In genomic region chr14:94613720-94614644, GRCh38 we compare ENCODE assay signal across 23 cellular contexts. TPM values are rescaled to one million over a fixed set of nuclear protein-coding genes. Genes with fewer than 3 reads are reported as not detected.
A peak's percentile ranks its signal among the peaks of the same experiment; 100 is the strongest.
DNase-seq lines count a peak whose midpoint lies in the region; ATAC-seq and TF ChIP-seq lines count a peak whose summit lies in the region.
"Had no signal": no experiment of that assay in that cellular context is flagged by ENCODE, and none has a peak within 500 bp of the region (broad histone marks: within the 10 kb centered on the region; RNA-seq: fewer than 3 reads in every experiment).

No MANE protein-coding gene starts in this region.

- H3K4me1 ChIP-seq in esophagus muscularis mucosa (peaks cover 3 to 43% (median 11%) of the 10 kb centered on the region in 4 donors), tibial nerve (peaks cover 0 to 34% (median 6%) of the 10 kb centered on the region in 4 donors)
- H3K4me1 ChIP-seq: HAP-1 had no signal

- H3K36me3 ChIP-seq in esophagus muscularis mucosa (peaks cover 0 to 3% (median 2%) of the 10 kb centered on the region in 4 donors), tibial nerve (peaks cover 0 to 44% (median 0%) of the 10 kb centered on the region in 3 donors)
- H3K36me3 ChIP-seq: HAP-1 had no signal

- TF ChIP-seq POLR2A in esophagus muscularis mucosa (IDR thresholded peaks at IDR 0.05; ENCODE audit: low read depth) (no peak), tibial nerve (IDR thresholded peaks at IDR 0.05) (no peak)

- peak overlapping the region in 2 of 4 donors; percentile 58 to 73 for H3K27ac ChIP-seq in esophagus muscularis mucosa (replicated peaks in 1 of 4)
- peak overlapping the region in 1 of 4 donors; percentile 71 for H3K27ac ChIP-seq in tibial nerve
- H3K27ac ChIP-seq: 22Rv1, GM23248, HL-60, KMS-11 had no signal

- TF ChIP-seq EP300 in esophagus muscularis mucosa (IDR thresholded peaks at IDR 0.05) (no peak), tibial nerve (IDR thresholded peaks at IDR 0.05) (no peak)

- H3K27me3 ChIP-seq in esophagus muscularis mucosa (no peaks in the 10 kb centered on the region), tibial nerve (no peaks in the 10 kb centered on the region)

- DNase-seq in activated effector memory CD4-positive, alpha-beta T cell treated with anti-CD3 and anti-CD28 coated beads, Interleukin-2, amount 50 U/mL, for 16 hours, result peak; percentile 45
- no peak for DNase-seq in activated effector memory CD4-positive, alpha-beta T cell treated with Interleukin-2 at 50 U/mL for 16 hours
- DNase-seq in esophagus muscularis mucosa (ENCODE audit: extremely low spot score), result no peak
- DNase-seq in mesenteric fat pad (ENCODE audit: low spot score), result peak; percentile 83
- DNase-seq in tibial nerve (ENCODE audit: low spot score in 2 of 2), result no peak
- DNase-seq in activated T-cell treated with anti-CD3 and anti-CD28 coated beads for 4 hours, result no peak
- DNase-seq in HuH-7 (ENCODE audit: low spot score), result no peak
- DNase-seq: C1 segment of cervical spinal cord; CD8-positive, alpha-beta memory T cell; GM23248; NCI-H1105; NCI-H2081; NCI-H2171; NCI-H345; NCI-H524; NCI-H82 had no signal

- no peak for TF ChIP-seq CTCF in esophagus muscularis mucosa (IDR thresholded peaks at IDR 0.05)
- TF ChIP-seq CTCF in tibial nerve (IDR thresholded peaks at IDR 0.05), result no peak

- WGBS in esophagus muscularis mucosa, result 87% methylated on average over 16 of the region's 20 CpGs
- 90 to 91% methylated on average over 16 to 20 of the region's 20 CpGs for WGBS in tibial nerve, 2 donors

- H3K4me3 ChIP-seq in esophagus muscularis mucosa (peak overlapping the region; percentile 13 to 51 (median 36)), tibial nerve (peak overlapping the region in 3 of 4 donors; percentile 9 to 45 (median 38))
- H3K4me3 ChIP-seq: GM23248, HAP-1 had no signal

- ATAC-seq in HG02678 (IDR thresholded peaks at IDR 0.05; ENCODE audit: unreplicated experiment), result no peak
- ATAC-seq: Panc1 had no signal

- H3K9me3 ChIP-seq in esophagus muscularis mucosa (peaks cover 0 to 27% (median 24%) of the 10 kb centered on the region in 4 donors), tibial nerve (peaks cover 0 to 33% (median 13%) of the 10 kb centered on the region in 4 donors)
- H3K9me3 ChIP-seq: HAP-1 had no signal

- intact Hi-C loops in esophagus muscularis mucosa (cut with DNase I), result no loop called here

RNA-seq across cellular contexts. Expression of gene SERPINA3, which starts 1.8 kb away (rescaled TPM):
- total RNA-seq in esophagus muscularis mucosa (100 to 1,000 TPM in 3 of 4 donors, 10 to 100 TPM in 1; 71.8 to 284 (median 255) TPM), mesenteric fat pad (139 TPM), tibial nerve (100 to 1,000 TPM in 2 of 4 donors, 10 to 100 TPM in 2; 85.0 to 339 (median 171) TPM)
- total RNA-seq: CD8-positive, alpha-beta memory T cell; Daoy had no signal

RNA-seq across cellular contexts. Expression of gene SERPINA5, which starts 32.8 kb away (rescaled TPM):
- 1 to 10 TPM; 2.1 to 5.1 (median 3.7) TPM for total RNA-seq in esophagus muscularis mucosa
- 0.48 TPM for total RNA-seq in mesenteric fat pad
- 10 to 100 TPM in 2 of 4 donors, 1 to 10 TPM in 2; 6.5 to 28.0 (median 10.2) TPM for total RNA-seq in tibial nerve
- total RNA-seq: CD8-positive, alpha-beta memory T cell; GM23248 had no signal

RNA-seq across cellular contexts. Expression of gene SERPINA4, which starts 52.7 kb away (rescaled TPM):
- total RNA-seq in esophagus muscularis mucosa, result not detected
- total RNA-seq in mesenteric fat pad, result not detected
- not detected for total RNA-seq in tibial nerve
- total RNA-seq: CD8-positive, alpha-beta memory T cell; Daoy; GM23248 had no signal

Comparison
In these comparisons a context has a peak if more than half of its experiments do, and no peak if none do; other contexts are left out.
1. DNase-seq: peak in activated effector memory CD4-positive, alpha-beta T cell treated with anti-CD3 and anti-CD28 coated beads, Interleukin-2, amount 50 U/mL, for 16 hours (single experiment) and mesenteric fat pad (single experiment); none in activated effector memory CD4-positive, alpha-beta T cell treated with Interleukin-2 at 50 U/mL for 16 hours (single experiment), esophagus muscularis mucosa (single experiment), tibial nerve (0 of 2), activated T-cell treated with anti-CD3 and anti-CD28 coated beads for 4 hours (single experiment) and HuH-7 (single experiment).